In genomic region chrX:126550816-126551215, GRCh38 we compare ENCODE assay signal across 30 cellular contexts. TPM values are rescaled to one million over a fixed set of nuclear protein-coding genes. Genes with fewer than 3 reads are reported as not detected.
"Had no signal": no experiment of that assay in that cellular context is flagged by ENCODE, and none has a peak within 500 bp of the region (broad histone marks: within the 10 kb centered on the region; RNA-seq: fewer than 3 reads in every experiment).

No MANE protein-coding gene starts in this region.

- H3K4me3 ChIP-seq: adrenal gland, ascending aorta, colonic mucosa, dorsolateral prefrontal cortex, hepatocyte, upper lobe of right lung had no signal

- H3K4me1 Mint-ChIP-seq: activated B cell treated with CpG ODN at 0.5 μM for 24 hours; activated CD4-positive, alpha-beta T cell treated with anti-CD3 and anti-CD28 coated beads for 36 hours; central memory CD8-positive, alpha-beta T cell; immature natural killer cell; stimulated activated naive B cell treated with anti-CD40 and anti-IgM and Interleukin-4, amounts not matched to agents 10 μg/mL and 1 μg/mL and 100 μg/mL, for 72 hours; T-helper 17 cell had no signal

- H2AFZ ChIP-seq: hepatocyte had no signal

- ATAC-seq: activated CD4-positive, alpha-beta T cell treated with anti-CD3 and anti-CD28 coated beads for 36 hours; activated T-cell treated with anti-CD3 and anti-CD28 coated beads, Interleukin-2, amount 50 U/mL, for 4 hours; effector memory CD8-positive, alpha-beta T cell; foreskin keratinocyte; left ventricle myocardium superior; stimulated activated naive B cell treated with anti-CD40 and anti-IgM and Interleukin-4, amounts not matched to agents 10 μg/mL and 1 μg/mL and 100 μg/mL, for 72 hours; T-helper 17 cell; upper lobe of right lung had no signal

- DNase-seq: activated B cell treated with CpG ODN at 0.5 μM for 24 hours; activated CD4-positive, alpha-beta T cell treated with anti-CD3 and anti-CD28 coated beads for 36 hours; activated CD4-positive, alpha-beta T cell treated with anti-CD3 and anti-CD28 coated beads, Interleukin-2, amount 50 U/mL, for 4 hours; activated CD8-positive, alpha-beta memory T cell treated with anti-CD3 and anti-CD28 coated beads for 24 hours; activated CD8-positive, alpha-beta memory T cell treated with anti-CD3 and anti-CD28 coated beads, Interleukin-2, amount 50 U/mL, for 48 hours; activated naive CD4-positive, alpha-beta T cell; activated T-cell treated with anti-CD3 and anti-CD28 coated beads, Interleukin-2, amount 50 U/mL, for 4 hours; adrenal gland; colonic mucosa; dorsolateral prefrontal cortex; effector memory CD8-positive, alpha-beta T cell; foreskin keratinocyte; immature natural killer cell; kidney glomerular epithelial cell; occipital lobe; stimulated activated CD4-positive, alpha-beta T cell treated with anti-CD3 and anti-CD28 coated beads, Interleukin-2, amount 100 ng/mL, for 48 hours; stimulated activated CD8-positive, alpha-beta memory T cell treated with anti-CD3 and anti-CD28 coated beads, Interleukin-4, amount 100 ng/mL, for 48 hours; stimulated activated naive B cell treated with anti-CD40 and anti-IgM and Interleukin-4, amounts not matched to agents 10 μg/mL and 1 μg/mL and 100 μg/mL, for 72 hours; SW 1271; T-helper 17 cell; upper lobe of right lung had no signal

- H3K27ac ChIP-seq: adrenal gland, ascending aorta, colonic mucosa, dorsolateral prefrontal cortex, epithelial cell of prostate, foreskin keratinocyte, hepatocyte, testis, upper lobe of right lung had no signal

- H3K27ac Mint-ChIP-seq: activated B cell treated with CpG ODN at 0.5 μM for 24 hours; activated CD4-positive, alpha-beta T cell treated with anti-CD3 and anti-CD28 coated beads for 36 hours; activated naive CD8-positive, alpha-beta T cell; activated T-helper 2 cell treated with anti-CD3 and anti-CD28 coated beads, Interferon-gamma antibody, Interleukin-2, Interleukin-4, amounts not matched to agents 10 μg/mL and 5 μg/mL and 100 μg/mL, durations not matched to agents 14 hours and 24 hours and 36 hours; effector memory CD8-positive, alpha-beta T cell; immature natural killer cell; natural killer cell treated with Interleukin-12 subunit alpha and Interleukin-12 subunit beta and Interleukin-15 and Interleukin-18, amount 100 ng/mL, for 72 hours; stimulated activated naive B cell treated with anti-CD40 and anti-IgM and Interleukin-4, amounts not matched to agents 10 μg/mL and 1 μg/mL and 100 μg/mL, for 72 hours; T-helper 17 cell had no signal

- H3K79me2 ChIP-seq: hepatocyte had no signal

- H3K4me3 Mint-ChIP-seq: activated B cell treated with CpG ODN at 0.5 μM for 24 hours; activated CD4-positive, alpha-beta T cell treated with anti-CD3 and anti-CD28 coated beads for 36 hours; activated naive CD8-positive, alpha-beta T cell; activated T-cell treated with anti-CD3 and anti-CD28 coated beads, Interleukin-2, amount 50 U/mL, for 4 hours; central memory CD8-positive, alpha-beta T cell; effector memory CD8-positive, alpha-beta T cell; immature natural killer cell; natural killer cell treated with Interleukin-12 subunit alpha and Interleukin-12 subunit beta and Interleukin-15 and Interleukin-18, amount 100 ng/mL, for 72 hours; stimulated activated naive B cell treated with anti-CD40 and anti-IgM and Interleukin-4, amounts not matched to agents 10 μg/mL and 1 μg/mL and 100 μg/mL, for 72 hours; T-helper 17 cell had no signal

- H3K4me1 ChIP-seq: adrenal gland, ascending aorta, colonic mucosa, foreskin keratinocyte, testis, upper lobe of right lung had no signal

- H3K27me3 Mint-ChIP-seq: activated B cell treated with CpG ODN at 0.5 μM for 24 hours; activated CD4-positive, alpha-beta T cell treated with anti-CD3 and anti-CD28 coated beads for 36 hours; activated naive CD8-positive, alpha-beta T cell; central memory CD8-positive, alpha-beta T cell; effector memory CD8-positive, alpha-beta T cell; natural killer cell treated with Interleukin-12 subunit alpha and Interleukin-12 subunit beta and Interleukin-15 and Interleukin-18, amount 100 ng/mL, for 72 hours; stimulated activated naive B cell treated with anti-CD40 and anti-IgM and Interleukin-4, amounts not matched to agents 10 μg/mL and 1 μg/mL and 100 μg/mL, for 72 hours; T-helper 17 cell had no signal

- H3K27me3 ChIP-seq: adrenal gland, ascending aorta, colonic mucosa, foreskin keratinocyte, hepatocyte, testis, upper lobe of right lung had no signal

- H3K36me3 ChIP-seq: adrenal gland, ascending aorta, colonic mucosa, upper lobe of right lung had no signal

- H3K9me3 Mint-ChIP-seq: activated B cell treated with CpG ODN at 0.5 μM for 24 hours; activated T-cell treated with anti-CD3 and anti-CD28 coated beads, Interleukin-2, amount 50 U/mL, for 4 hours; activated T-helper 2 cell treated with anti-CD3 and anti-CD28 coated beads, Interferon-gamma antibody, Interleukin-2, Interleukin-4, amounts not matched to agents 10 μg/mL and 5 μg/mL and 100 μg/mL, durations not matched to agents 14 hours and 24 hours and 36 hours; effector memory CD8-positive, alpha-beta T cell had no signal

- H3K4me2 ChIP-seq: hepatocyte had no signal

- H3K36me3 Mint-ChIP-seq: activated naive CD8-positive, alpha-beta T cell; immature natural killer cell; stimulated activated naive B cell treated with anti-CD40 and anti-IgM and Interleukin-4, amounts not matched to agents 10 μg/mL and 1 μg/mL and 100 μg/mL, for 72 hours had no signal

RNA-seq across cellular contexts. Expression of gene DCAF12L1, which starts 1.8 kb away (rescaled TPM):
- total RNA-seq: activated B cell treated with CpG ODN at 0.5 μM for 24 hours; activated CD4-positive, alpha-beta T cell treated with anti-CD3 and anti-CD28 coated beads for 36 hours; activated T-cell treated with anti-CD3 and anti-CD28 coated beads, Interleukin-2, amount 50 U/mL, for 4 hours; activated T-helper 2 cell treated with anti-CD3 and anti-CD28 coated beads, Interferon-gamma antibody, Interleukin-2, Interleukin-4, amounts not matched to agents 10 μg/mL and 5 μg/mL and 100 μg/mL, durations not matched to agents 14 hours and 24 hours and 36 hours; adrenal gland; ascending aorta; colonic mucosa; foreskin keratinocyte; left ventricle myocardium superior; natural killer cell treated with Interleukin-12 subunit alpha and Interleukin-12 subunit beta and Interleukin-15 and Interleukin-18, amount 100 ng/mL, for 72 hours; T-helper 17 cell; upper lobe of right lung had no signal
- polyA plus RNA-seq: foreskin keratinocyte, immature natural killer cell had no signal
